Comparison of ENCODE assay signal across 8 cellular contexts in the genomic region with DNA sequence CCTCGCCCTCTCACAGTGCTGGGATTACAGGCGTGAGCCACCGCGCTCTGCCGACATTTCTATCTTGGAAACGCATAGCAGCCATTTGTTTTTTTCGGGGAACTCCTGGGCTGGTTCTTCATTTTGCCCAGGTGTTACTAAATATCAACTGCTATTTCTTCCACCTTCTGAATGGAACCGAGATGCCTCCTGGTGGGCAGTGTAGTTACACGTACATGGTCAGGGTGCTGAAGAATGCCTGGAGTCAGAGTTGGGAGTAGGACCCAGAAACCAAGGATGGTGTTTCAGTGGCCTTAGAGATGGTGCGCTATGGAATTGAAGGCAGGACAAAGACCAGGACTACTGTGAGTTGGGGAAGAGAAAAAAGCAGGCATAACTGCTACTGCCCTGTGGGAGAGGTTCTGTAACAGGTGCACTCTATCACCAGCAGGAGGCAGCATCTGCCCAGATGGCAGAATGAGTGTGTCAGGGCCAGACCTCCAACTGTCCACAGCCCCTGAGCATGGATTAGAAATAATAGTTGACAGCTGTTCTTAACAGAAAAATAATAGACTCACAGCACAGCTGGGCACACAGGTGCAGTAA.
DNase-seq lines count a peak whose midpoint lies in the region; ATAC-seq and TF ChIP-seq lines count a peak whose summit lies in the region.

No MANE protein-coding gene starts in this region.

- peak; percentile 57 for TF ChIP-seq CTCF in GM10266 (IDR thresholded peaks at IDR 0.05; ENCODE audit: control insufficient read depth, insufficient read depth, low read depth, missing control alignments)
- peak; percentile 19 for TF ChIP-seq CTCF in kidney epithelial cell (IDR thresholded peaks at IDR 0.05; ENCODE audit: insufficient read depth, low read length, poor library complexity, severe bottlenecking)
- TF ChIP-seq CTCF in gastrocnemius medialis (IDR thresholded peaks at IDR 0.05 in 4 of 5, conservative IDR thresholded peaks at IDR 0.05 in 1 of 5): no peak

- no peak overlapping the region for H2AFZ ChIP-seq in GM23248

- H3K36me3 Mint-ChIP-seq in activated naive CD4-positive, alpha-beta T cell treated with anti-CD3 and anti-CD28 coated beads for 36 hours (ENCODE audit: low read depth): peaks cover 7% of the 10 kb centered on the region

- H3K27me3 Mint-ChIP-seq in activated naive CD4-positive, alpha-beta T cell treated with anti-CD3 and anti-CD28 coated beads for 36 hours (ENCODE audit: low read depth): no peaks in the 10 kb centered on the region

- H3K79me2 ChIP-seq in GM23248 (ENCODE audit: insufficient read depth): no peaks in the 10 kb centered on the region

- H3K9me3 Mint-ChIP-seq in activated naive CD4-positive, alpha-beta T cell treated with anti-CD3 and anti-CD28 coated beads for 36 hours: peaks cover 13% of the 10 kb centered on the region

- H3K9ac ChIP-seq in GM23248: no peak overlapping the region

- in situ Hi-C loops in GM23248 (cut with MboI): no loop called here
- in situ Hi-C loops in gastrocnemius medialis (cut with MboI; ENCODE audit: low sequenced_read_pairs in 4 of 4): no loop called here

- H3K9me2 ChIP-seq in GM23248 (ENCODE audit: insufficient read depth): no peaks in the 10 kb centered on the region

- H3K9me3 ChIP-seq in GM23248 (ENCODE audit: low read depth) (no peaks in the 10 kb centered on the region), gastrocnemius medialis (no peaks in the 10 kb centered on the region)

- no peak for ATAC-seq in gastrocnemius medialis
- ATAC-seq in GM21381 (IDR thresholded peaks at IDR 0.05; ENCODE audit: unreplicated experiment): no peak

- CTCF ChIA-PET in activated naive CD4-positive, alpha-beta T cell treated with anti-CD3 and anti-CD28 coated beads for 36 hours (lab: Charles Lee): no interaction called here

- H3K36me3 ChIP-seq in GM23248 (ENCODE audit: low read depth) (no peaks in the 10 kb centered on the region), kidney epithelial cell (ENCODE audit: control insufficient read depth, insufficient read depth, low read length) (no peaks in the 10 kb centered on the region), gastrocnemius medialis (no peaks in the 10 kb centered on the region)

- no peaks in the 10 kb centered on the region for H4K20me1 ChIP-seq in GM23248 (ENCODE audit: insufficient read depth)

- H3F3A ChIP-seq in GM23248 (ENCODE audit: insufficient read depth): no peaks in the 10 kb centered on the region

- no peak overlapping the region for H3K4me2 ChIP-seq in GM23248 (ENCODE audit: unreplicated experiment)

- no peak overlapping the region for H3K4me3 Mint-ChIP-seq in activated naive CD4-positive, alpha-beta T cell treated with anti-CD3 and anti-CD28 coated beads for 36 hours

- no peaks in the 10 kb centered on the region for H3K4me1 ChIP-seq in GM23248 (ENCODE audit: insufficient read depth)
- no peaks in the 10 kb centered on the region for H3K4me1 ChIP-seq in gastrocnemius medialis

- peak; percentile 12 for DNase-seq in GM10266 (ENCODE audit: extremely low spot score)
- DNase-seq in GM23248: peak; percentile 46
- DNase-seq in NCI-H526 treated with DMSO at 0.1 percent for 48 hours (lab: John Stamatoyannopoulos, UW): peak; percentile 5
- DNase-seq in activated naive CD4-positive, alpha-beta T cell treated with anti-CD3 and anti-CD28 coated beads for 36 hours: peak; percentile 56
- DNase-seq in kidney epithelial cell (ENCODE audit: low read depth): no peak
- DNase-seq in NCI-H1105 (lab: John Stamatoyannopoulos, UW): no peak
- DNase-seq in gastrocnemius medialis: no peak

- H3K4me1 Mint-ChIP-seq in activated naive CD4-positive, alpha-beta T cell treated with anti-CD3 and anti-CD28 coated beads for 36 hours (ENCODE audit: low read depth): peaks cover 3% of the 10 kb centered on the region

- H3K27ac Mint-ChIP-seq in activated naive CD4-positive, alpha-beta T cell treated with anti-CD3 and anti-CD28 coated beads for 36 hours: no peak overlapping the region

- H3K4me3 ChIP-seq in GM23248 (no peak overlapping the region), kidney epithelial cell (ENCODE audit: low read depth, low read length) (no peak overlapping the region), gastrocnemius medialis (no peak overlapping the region)

- 65 to 73% methylated on average over 5 to 10 of the region's 10 CpGs for WGBS in GM23248 (ENCODE audit: low coverage in 1 of 2, low lambda C conversion rate in 2 of 2, missing lambda C conversion rate in 2 of 2), 2 experiments

- no peak for TF ChIP-seq POLR2A in gastrocnemius medialis (IDR thresholded peaks at IDR 0.05)

- H3K27me3 ChIP-seq in GM23248 (replicated peaks; ENCODE audit: insufficient read depth): no peaks in the 10 kb centered on the region
- H3K27me3 ChIP-seq in kidney epithelial cell (ENCODE audit: control insufficient read depth, insufficient read depth, low read length): no peaks in the 10 kb centered on the region
- no peaks in the 10 kb centered on the region for H3K27me3 ChIP-seq in gastrocnemius medialis

- no peak overlapping the region for H3K27ac ChIP-seq in GM23248
- H3K27ac ChIP-seq in gastrocnemius medialis: no peak overlapping the region

- intact Hi-C loops in activated naive CD4-positive, alpha-beta T cell treated with anti-CD3 and anti-CD28 coated beads for 36 hours (cut with micrococcal nuclease): loop anchor here (1.0 to 10.0 kb wide), 5 partner anchors 137 to 800 kb away; a partner anchor contains a TSS
- intact Hi-C loops in gastrocnemius medialis (cut with DNase I; ENCODE audit: low total_unique reads): no loop called here

Comparison
In these comparisons a context has a peak if more than half of its experiments do, and no peak if none do; other contexts are left out.
1. DNase-seq: peak in GM10266 (single experiment), GM23248 (single experiment), NCI-H526 treated with DMSO at 0.1 percent for 48 hours (single experiment) and activated naive CD4-positive, alpha-beta T cell treated with anti-CD3 and anti-CD28 coated beads for 36 hours (single experiment); none in kidney epithelial cell (single experiment), NCI-H1105 (single experiment) and gastrocnemius medialis (0 of 2).
2. CTCF ChIP-seq: peak in GM10266 (single experiment) and kidney epithelial cell (single experiment); none in gastrocnemius medialis (0 of 5).